8 cellular contexts compared by ENCODE assay signal in genomic region chr2:241148891-241149674, GRCh38.
DNase-seq lines count a peak whose midpoint lies in the region; ATAC-seq, FAIRE-seq and TF ChIP-seq lines count a peak whose summit lies in the region.

Gene PASK (minus strand): TSS chr2:241149472. CDS start chr2:241143032, 6,440 bp downstream.

- no peak for TF ChIP-seq CTCF in AG10803 (conservative IDR thresholded peaks at IDR 0.05; ENCODE audit: low read length)

- DNase-seq in AG10803 (ENCODE audit: low read depth) (peak; percentile 86), NCI-H446 (lab: John Stamatoyannopoulos, UW) (peak; percentile 85 to 93)
- DNase-seq in activated CD4-positive, CD25-positive, alpha-beta regulatory T cell (lab: John Stamatoyannopoulos, UW) = peak; percentile 74 to 86 (median 84)
- DNase-seq in central memory CD4-positive, alpha-beta T cell = peak; percentile 91
- DNase-seq in stimulated activated CD4-positive, alpha-beta T cell treated with anti-CD3 and anti-CD28 coated beads, Interleukin-12 subunit alpha, Interleukin-12 subunit beta, amount 100 ng/mL, for 4 hours = peak; percentile 87

- H3K4me3 ChIP-seq in AG10803 (ENCODE audit: low read length) = peak within 1 kb of the TSS; percentile 93

- ATAC-seq in GM19035 (IDR thresholded peaks at IDR 0.05; ENCODE audit: unreplicated experiment) (peak; percentile 77), HG03342 (IDR thresholded peaks at IDR 0.05; ENCODE audit: unreplicated experiment) (peak; percentile 79)

- peak; percentile 84 for FAIRE-seq in islet of Langerhans (lab: Jason Lieb, UNC)

Comparison
In these comparisons a context has a peak if more than half of its experiments do, and no peak if none do; other contexts are left out.
1. Peak in every context shown above with its lines: DNase-seq, ATAC-seq and H3K4me3 ChIP-seq.